18 cellular contexts compared by ENCODE assay signal in the genomic region with DNA sequence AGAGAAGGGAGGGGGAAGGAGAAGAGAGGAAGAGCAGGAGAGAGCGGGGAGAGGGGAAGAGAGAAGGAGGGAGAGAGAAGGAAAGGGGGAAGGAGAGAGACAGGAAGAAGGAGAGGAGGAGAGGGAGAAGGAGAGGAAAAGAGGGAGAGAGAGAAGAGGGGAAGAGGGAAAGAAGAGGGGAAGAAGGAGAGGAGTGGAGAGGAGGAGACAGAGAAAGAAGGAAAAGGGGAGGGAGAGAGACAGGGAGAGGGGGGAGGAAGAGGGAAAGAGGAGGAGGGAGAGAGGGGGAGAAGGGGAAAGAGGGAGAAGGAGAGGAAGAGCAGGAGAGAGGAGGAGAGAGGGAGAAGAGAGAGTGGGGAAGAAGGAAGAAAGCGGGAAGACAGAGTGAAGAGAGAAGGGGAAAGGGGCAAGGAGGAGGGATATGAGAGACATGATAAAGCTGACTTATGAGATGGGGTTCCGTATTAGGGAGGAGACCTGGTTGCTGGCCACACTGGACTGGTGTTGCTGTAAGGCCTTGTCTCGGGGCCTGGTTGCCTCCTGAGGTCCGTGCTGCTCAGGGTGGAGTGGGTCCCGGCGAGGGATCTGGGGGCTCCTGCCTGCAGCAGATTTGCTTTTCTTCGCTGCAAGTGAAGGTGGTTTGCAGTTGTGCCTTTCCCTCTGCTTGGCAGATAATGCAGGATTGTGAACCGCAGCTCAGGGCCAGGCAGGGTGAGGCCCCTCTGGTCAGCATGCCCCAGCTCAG.
DNase-seq lines count a peak whose midpoint lies in the region; ATAC-seq, FAIRE-seq and TF ChIP-seq lines count a peak whose summit lies in the region.
"Had no signal": no experiment of that assay in that cellular context is flagged by ENCODE, and none has a peak within 500 bp of the region (broad histone marks: within the 10 kb centered on the region; RNA-seq: fewer than 3 reads in every experiment).

No MANE protein-coding gene starts in this region.

- FAIRE-seq in GM12878 (lab: Jason Lieb, UNC), result no peak
- FAIRE-seq: GM18507 had no signal

- H3K14ac ChIP-seq in neuronal stem cell (ENCODE audit: low read length), result no peak overlapping the region

- H2AK5ac ChIP-seq in neuronal stem cell (ENCODE audit: low read depth, low read length), result peak overlapping the region; percentile 77

- TF ChIP-seq POLR2A in GM12878 (IDR thresholded peaks at IDR 0.05; ENCODE audit: low read depth, low read length), result no peak

- no peak overlapping the region for H3K23ac ChIP-seq in neuronal stem cell (ENCODE audit: low read depth, low read length, poor library complexity)

- RAD21 ChIA-PET in GM12878 (lab: Charles Lee; ENCODE audit: unreplicated experiment), result no interaction called here

- H3K9me3 ChIP-seq in BLaER1 treated with 17β-estradiol and CSF1 and Interleukin-3, amounts not matched to agents 10 nM and 100 nM (replicated peaks in 1 of 11), result peaks cover 13 to 31% (median 25%) of the 10 kb centered on the region in 11 experiments
- H3K9me3 ChIP-seq in HEK293 (ENCODE audit: control insufficient read depth, insufficient read depth, low read depth, low read length) (no peaks in the 10 kb centered on the region), GM12878 (replicated peaks; ENCODE audit: control insufficient read depth, insufficient read depth, low read length) (no peaks in the 10 kb centered on the region), neuronal stem cell (replicated peaks in 1 of 2; ENCODE audit: control insufficient read depth in 2 of 2, insufficient read depth in 1 of 2, low read depth in 1 of 2, low read length in 2 of 2) (peaks cover 0 to 5% of the 10 kb centered on the region in 2 donors), HAP-1 (no peaks in the 10 kb centered on the region)

- TF ChIP-seq RAD21 in GM12878 (IDR thresholded peaks at IDR 0.05; ENCODE audit: insufficient read depth, low read depth, low read length), result no peak

- H3K9ac ChIP-seq in BLaER1 treated with 17β-estradiol and CSF1 and Interleukin-3, amounts not matched to agents 10 nM and 100 nM, result peak overlapping the region in 4 of 11 experiments; percentile 5 to 69 (median 19); a peak in 4 of 22 replicates
- no peak overlapping the region for H3K9ac ChIP-seq in GM12878 (ENCODE audit: control insufficient read depth, insufficient read depth, low read length)
- peak overlapping the region; percentile 65 for H3K9ac ChIP-seq in neuronal stem cell (ENCODE audit: low read depth, low read length, poor library complexity)
- H3K9ac ChIP-seq: KMS-11 had no signal

- no peaks in the 10 kb centered on the region for H3K79me2 ChIP-seq in GM12878 (ENCODE audit: control insufficient read depth, insufficient read depth, low read length)

- peak overlapping the region; percentile 58 for H4K8ac ChIP-seq in neuronal stem cell (ENCODE audit: low read depth, low read length)

- DNase-seq in GM12878 (ENCODE audit: low read depth, low spot score), result no peak
- no peak for DNase-seq in neuronal stem cell (ENCODE audit: low spot score)
- DNase-seq in HAP-1 (ENCODE audit: low spot score in 2 of 2), result no peak
- no peak for DNase-seq in islet precursor cell
- no peak for DNase-seq in posterior vena cava (ENCODE audit: low spot score)
- DNase-seq in NCI-H1417 treated with DMSO at 0.1 percent for 48 hours (lab: John Stamatoyannopoulos, UW), result no peak
- DNase-seq: GOT3, MM.1S, NCI-H446, NCI-H524 treated with DMSO at 0.1 percent for 48 hours, Right ventricle myocardium superior, RPMI8226 had no signal

- CTCF ChIA-PET in HEK293 (lab: Yijun Ruan, JAX) (interaction anchor here (0.6 to 0.9 kb wide), 4 partner anchors 21 to 577 kb away, joined by 3 to 4 read pairs (median 3); no protein-coding TSS in a partner anchor), GM12878 (lab: Yijun Ruan, JAX) (no interaction called here)

- peak overlapping the region; percentile 79 for H3K18ac ChIP-seq in neuronal stem cell (ENCODE audit: low read length)

- H3K79me1 ChIP-seq in neuronal stem cell (ENCODE audit: low read depth, low read length), result no peaks in the 10 kb centered on the region

- H3K4ac ChIP-seq in neuronal stem cell (ENCODE audit: low read length), result no peak overlapping the region

- H2BK15ac ChIP-seq in neuronal stem cell (ENCODE audit: low read length), result peak overlapping the region; percentile 51

- H2BK5ac ChIP-seq in neuronal stem cell (ENCODE audit: low read length), result no peak overlapping the region

- no peak overlapping the region for H4K91ac ChIP-seq in neuronal stem cell (ENCODE audit: low read depth, low read length, poor library complexity)

- 0 out of 22 replicates have a peak, but pooled peaks cover 0 to 7% (median 0%) of the 10 kb centered on the region in 11 experiments for H4K20me1 ChIP-seq in BLaER1 treated with 17β-estradiol and CSF1 and Interleukin-3, amounts not matched to agents 10 nM and 100 nM
- H4K20me1 ChIP-seq in GM12878 (ENCODE audit: control insufficient read depth, insufficient read depth), result no peaks in the 10 kb centered on the region

- intact Hi-C loops in GM12878 (cut with micrococcal nuclease; ENCODE audit: unreplicated experiment) (no loop called here), posterior vena cava (cut with DNase I) (no loop called here)

- H3K4me1 ChIP-seq in BLaER1 treated with 17β-estradiol and CSF1 and Interleukin-3, amounts not matched to agents 10 nM and 100 nM, result peaks cover 31 to 66% (median 46%) of the 10 kb centered on the region in 10 experiments
- H3K4me1 ChIP-seq in HEK293 (ENCODE audit: control insufficient read depth, insufficient read depth, low read length) (no peaks in the 10 kb centered on the region), GM12878 (ENCODE audit: control insufficient read depth, insufficient read depth, low read length) (no peaks in the 10 kb centered on the region), neuronal stem cell (ENCODE audit: control insufficient read depth in 2 of 2, insufficient read depth in 1 of 2, low read depth in 1 of 2, low read length in 2 of 2) (peaks cover 0 to 3% of the 10 kb centered on the region in 2 donors), HAP-1 (no peaks in the 10 kb centered on the region)

- peak overlapping the region in 4 of 11 experiments; percentile 30 to 81 (median 41); a peak in 6 of 22 replicates for H3K27ac ChIP-seq in BLaER1 treated with 17β-estradiol and CSF1 and Interleukin-3, amounts not matched to agents 10 nM and 100 nM
- no peak overlapping the region for H3K27ac ChIP-seq in HEK293 (ENCODE audit: extremely low read depth, low read depth, low read length)
- H3K27ac ChIP-seq in GM12878 (ENCODE audit: control insufficient read depth, insufficient read depth), result no peak overlapping the region
- H3K27ac ChIP-seq in neuronal stem cell (replicated peaks; ENCODE audit: low read length), result no peak overlapping the region
- H3K27ac ChIP-seq: KMS-11, PC-9, SJSA1 had no signal

- peaks cover 0 to 29% (median 0%) of the 10 kb centered on the region in 11 experiments; a peak in 3 of 22 replicates for H3K27me3 ChIP-seq in BLaER1 treated with 17β-estradiol and CSF1 and Interleukin-3, amounts not matched to agents 10 nM and 100 nM
- peaks cover 0 to 2% of the 10 kb centered on the region in 2 experiments; a peak in 1 of 4 replicates for H3K27me3 ChIP-seq in GM12878 (replicated peaks in 1 of 2; ENCODE audit: control insufficient read depth in 2 of 2, insufficient read depth in 2 of 2, low read length in 1 of 2)
- peaks cover 0 to 27% (median 0%) of the 10 kb centered on the region in 3 experiments for H3K27me3 ChIP-seq in neuronal stem cell (ENCODE audit: control insufficient read depth in 3 of 3, insufficient read depth in 3 of 3, low read depth in 1 of 3, low read length in 3 of 3)
- peaks cover 22% of the 10 kb centered on the region for H3K27me3 ChIP-seq in HAP-1 (ENCODE audit: low read depth)

- H2BK120ac ChIP-seq in neuronal stem cell (ENCODE audit: low read depth, low read length), result no peak overlapping the region

- SMC1A ChIA-PET in GM12878 (lab: Charles Lee; ENCODE audit: uncharacterized antibody, unreplicated experiment), result no interaction called here

- no peak overlapping the region for H3K4me3 ChIP-seq in BLaER1 treated with 17β-estradiol and CSF1 and Interleukin-3, amounts not matched to agents 10 nM and 100 nM
- H3K4me3 ChIP-seq in HEK293 (ENCODE audit: low read depth, low read length), result no peak overlapping the region
- H3K4me3 ChIP-seq in GM12878, result no peak overlapping the region
- no peak overlapping the region for H3K4me3 ChIP-seq in neuronal stem cell (ENCODE audit: low read length in 2 of 2)
- no peak overlapping the region for H3K4me3 ChIP-seq in HAP-1
- H3K4me3 ChIP-seq: PC-9, SJSA1 had no signal

- peak overlapping the region; percentile 28 to 94 (median 80); a peak in 20 of 22 replicates for H3K4me2 ChIP-seq in BLaER1 treated with 17β-estradiol and CSF1 and Interleukin-3, amounts not matched to agents 10 nM and 100 nM
- H3K4me2 ChIP-seq in GM12878 (ENCODE audit: control insufficient read depth, insufficient read depth) (no peak overlapping the region), neuronal stem cell (ENCODE audit: insufficient read depth, low read length, poor library complexity, severe bottlenecking) (no peak overlapping the region)
- H3K4me2 ChIP-seq: KMS-11, PC-9 had no signal

- no peak for TF ChIP-seq EP300 in GM12878 (IDR thresholded peaks at IDR 0.05; ENCODE audit: borderline replicate concordance in 1 of 2, control insufficient read depth in 1 of 2, low read depth in 2 of 2, low read length in 2 of 2)

- in situ Hi-C loops in GM12878 (cut with MboI) (loop anchor here (25.0 kb wide), 1 partner anchor 1402 kb away; no protein-coding TSS in a partner anchor), HAP-1 (cut with MboI; ENCODE audit: low sequenced_read_pairs) (no loop called here)

- H2BK12ac ChIP-seq in neuronal stem cell (ENCODE audit: low read length), result peak overlapping the region; percentile 36

- H3K36me3 ChIP-seq in BLaER1 treated with 17β-estradiol and CSF1 and Interleukin-3, amounts not matched to agents 10 nM and 100 nM, result no peaks in the 10 kb centered on the region
- H3K36me3 ChIP-seq in HEK293 (ENCODE audit: control insufficient read depth in 2 of 2, insufficient read depth in 1 of 2, low read length in 2 of 2) (no peaks in the 10 kb centered on the region), GM12878 (ENCODE audit: control insufficient read depth in 2 of 2, insufficient read depth in 2 of 2, low read length in 1 of 2) (no peaks in the 10 kb centered on the region), neuronal stem cell (replicated peaks in 1 of 2; ENCODE audit: control insufficient read depth in 2 of 2, insufficient read depth in 2 of 2, low read length in 2 of 2) (no peaks in the 10 kb centered on the region), HAP-1 (replicated peaks) (no peaks in the 10 kb centered on the region)
- H3K36me3 ChIP-seq: SJSA1 had no signal

- TF ChIP-seq CTCF in HEK293 (tag by site-specific recombination; IDR thresholded peaks at IDR 0.05), result no peak
- TF ChIP-seq CTCF in GM12878 (IDR thresholded peaks at IDR 0.05 in 2 of 3, conservative IDR thresholded peaks at IDR 0.05 in 1 of 3; ENCODE audit: control insufficient read depth in 2 of 3, extremely low read depth in 1 of 3, insufficient read depth in 1 of 3, low read depth in 3 of 3, low read length in 3 of 3), result no peak

- WGBS in GM12878 (ENCODE audit: insufficient coverage, insufficient replicate concordance, low lambda C conversion rate, missing lambda C conversion rate), result 32% methylated on average over 9 of the region's 9 CpGs
- no CpG with 5 or more reads among the region's 9 CpGs for WGBS in neuronal stem cell (ENCODE audit: extremely low coverage in 2 of 2, insufficient read length in 2 of 2, insufficient replicate concordance in 1 of 2), 2 donors

- no peak; the same call in 2 of the 3 replicates for ATAC-seq in GM12878

- BruUV-seq in GM12878 (replicated peaks; lab: Mats Ljungman, UMichigan), result no TSS peak

- POLR2A ChIA-PET in HEK293 (lab: Yijun Ruan, JAX) (no interaction called here), GM12878 (lab: Charles Lee) (interaction anchor here (0.9 kb wide), 1 partner anchor 1759 kb away, joined by 3 read pairs; no protein-coding TSS in a partner anchor)

- H2AFZ ChIP-seq in GM12878 (ENCODE audit: control insufficient read depth, low read depth, low read length) (no peak overlapping the region), neuronal stem cell (ENCODE audit: low read length) (no peak overlapping the region)
- H2AFZ ChIP-seq: PC-9 had no signal

Comparison
In these comparisons a context has a peak if more than half of its experiments do, and no peak if none do; other contexts are left out.
1. H3K4me2 ChIP-seq: peak in BLaER1 treated with 17β-estradiol and CSF1 and Interleukin-3, amounts not matched to agents 10 nM and 100 nM (11 of 11); none in GM12878 (single experiment) and neuronal stem cell (single experiment).